ENCODE assay signal across 10 cellular contexts in the genomic region with DNA sequence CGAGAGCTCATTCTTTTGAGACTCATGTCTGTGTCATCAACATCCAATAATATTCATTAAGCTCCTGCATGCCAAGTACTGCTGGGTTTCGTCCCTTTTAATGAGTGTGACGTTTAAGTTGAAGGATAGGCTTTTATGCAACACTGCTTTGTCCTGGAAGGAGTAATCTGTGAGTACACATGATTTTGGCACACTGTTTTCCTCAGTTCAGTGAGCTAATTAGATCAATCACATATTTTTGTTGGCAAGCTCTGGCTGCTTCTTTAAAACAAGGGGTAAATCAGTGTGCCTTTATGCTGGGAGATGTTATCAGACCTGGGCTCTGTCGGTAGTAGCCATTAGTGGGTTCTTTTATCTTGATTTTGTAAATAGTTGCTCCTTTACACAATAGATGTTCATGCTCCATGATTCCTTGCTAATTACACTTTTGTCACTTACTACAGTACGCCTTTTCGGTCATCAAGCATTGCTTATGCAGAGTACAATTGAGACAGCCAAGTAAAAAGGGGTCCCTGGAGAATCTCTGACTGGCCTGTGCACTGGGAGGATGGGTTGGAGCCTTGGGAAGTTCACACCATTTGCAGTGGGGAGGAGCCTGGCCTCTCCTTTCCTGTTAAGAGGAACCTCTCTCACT.
A peak's percentile ranks its signal among the peaks of the same experiment; 100 is the strongest.
DNase-seq lines count a peak whose midpoint lies in the region; ATAC-seq and TF ChIP-seq lines count a peak whose summit lies in the region.
"Had no signal": no experiment of that assay in that cellular context is flagged by ENCODE, and none has a peak within 500 bp of the region (broad histone marks: within the 10 kb centered on the region; RNA-seq: fewer than 3 reads in every experiment).

No MANE protein-coding gene starts in this region.

- POLR2A ChIA-PET in naive thymus-derived CD8-positive, alpha-beta T cell (lab: Charles Lee) = no interaction called here

- H3K36me3 Mint-ChIP-seq in brain = no peaks in the 10 kb centered on the region
- H3K36me3 Mint-ChIP-seq in naive thymus-derived CD8-positive, alpha-beta T cell = no peaks in the 10 kb centered on the region

- H3K27me3 ChIP-seq in BE2C = no peaks in the 10 kb centered on the region

- H3K36me3 ChIP-seq in BE2C (no peaks in the 10 kb centered on the region), mesodermal cell (ENCODE audit: control insufficient read depth, insufficient read depth, low read length) (no peaks in the 10 kb centered on the region)

- H3K27ac ChIP-seq in mesodermal cell (ENCODE audit: low read depth, low read length, severe bottlenecking) = peak overlapping the region; percentile 68

- peaks cover 57% of the 10 kb centered on the region for H3K4me1 Mint-ChIP-seq in brain
- H3K4me1 Mint-ChIP-seq in naive thymus-derived CD8-positive, alpha-beta T cell = no peaks in the 10 kb centered on the region

- H3K9me3 Mint-ChIP-seq in brain = no peaks in the 10 kb centered on the region
- peaks cover 0 to 3% (median 0%) of the 10 kb centered on the region in 9 donors for H3K9me3 Mint-ChIP-seq in naive thymus-derived CD8-positive, alpha-beta T cell
- H3K9me3 Mint-ChIP-seq: CD4-positive, alpha-beta T cell had no signal

- DNase-seq in BE2C (peak; percentile 63), NCI-H1105 treated with DMSO at 0.1 percent for 48 hours (lab: John Stamatoyannopoulos, UW) (peak; percentile 93), iPS-NIHi7 (ENCODE audit: extremely low spot score) (no peak)
- DNase-seq in naive thymus-derived CD8-positive, alpha-beta T cell = no peak
- DNase-seq: activated CD8-positive, alpha-beta memory T cell treated with anti-CD3 and anti-CD28 coated beads for 24 hours; CD4-positive, alpha-beta T cell had no signal

- ATAC-seq in GM18907 (IDR thresholded peaks at IDR 0.05; ENCODE audit: unreplicated experiment) (no peak), GM21423 (IDR thresholded peaks at IDR 0.05; ENCODE audit: unreplicated experiment) (no peak)
- ATAC-seq in naive thymus-derived CD8-positive, alpha-beta T cell = no peak

- WGBS in mesodermal cell (ENCODE audit: insufficient coverage in 2 of 2), 2 experiments = 75 to 77% methylated on average over 3 to 4 of the region's 6 CpGs

- H3K9me3 ChIP-seq in BE2C (no peaks in the 10 kb centered on the region), mesodermal cell (ENCODE audit: control insufficient read depth, low read length) (no peaks in the 10 kb centered on the region)

- H3K4me3 ChIP-seq in BE2C (ENCODE audit: low read depth, low read length) = peak overlapping the region; percentile 26
- H3K4me3 ChIP-seq in mesodermal cell (ENCODE audit: extremely low read depth, insufficient read depth, low read length, poor library complexity, severe bottlenecking) = no peak overlapping the region

- H3K27me3 Mint-ChIP-seq in brain = peaks cover 4% of the 10 kb centered on the region
- peaks cover 0 to 12% (median 8%) of the 10 kb centered on the region in 5 donors for H3K27me3 Mint-ChIP-seq in naive thymus-derived CD8-positive, alpha-beta T cell

- H3K4me1 ChIP-seq in BE2C (peaks cover 12% of the 10 kb centered on the region), mesodermal cell (ENCODE audit: control insufficient read depth, insufficient read depth, low read length, poor library complexity, severe bottlenecking) (peaks cover 17% of the 10 kb centered on the region)

- peak overlapping the region; percentile 33 to 89 (median 61) for H3K27ac Mint-ChIP-seq in brain
- no peak overlapping the region for H3K27ac Mint-ChIP-seq in naive thymus-derived CD8-positive, alpha-beta T cell
- H3K27ac Mint-ChIP-seq: CD4-positive, alpha-beta T cell had no signal

- H3K4me3 Mint-ChIP-seq in brain = peak overlapping the region in 4 of 5 experiments; percentile 11 to 59 (median 38)
- H3K4me3 Mint-ChIP-seq in naive thymus-derived CD8-positive, alpha-beta T cell = no peak overlapping the region
- H3K4me3 Mint-ChIP-seq: CD4-positive, alpha-beta T cell had no signal

- no peak for TF ChIP-seq CTCF in BE2C (IDR thresholded peaks at IDR 0.05; ENCODE audit: low read depth, low read length)
- TF ChIP-seq CTCF in brain (conservative IDR thresholded peaks at IDR 0.05) = no peak

Comparison
In these comparisons a context has a peak if more than half of its experiments do, and no peak if none do; other contexts are left out.
1. DNase-seq: peak in BE2C (single experiment) and NCI-H1105 treated with DMSO at 0.1 percent for 48 hours (single experiment); none in naive thymus-derived CD8-positive, alpha-beta T cell (0 of 10) and iPS-NIHi7 (single experiment).
2. H3K27ac Mint-ChIP-seq: peak in brain (5 of 5); none in naive thymus-derived CD8-positive, alpha-beta T cell (0 of 10).
3. H3K4me3 Mint-ChIP-seq: peak in brain (4 of 5); none in naive thymus-derived CD8-positive, alpha-beta T cell (0 of 10).